ENCODE assay signal across 1 cellular context in genomic region chr12:132622437-132623071, GRCh38.
A peak's percentile ranks its signal among the peaks of the same experiment; 100 is the strongest.
TF ChIP-seq lines count a peak whose summit lies in the region.

No MANE protein-coding gene starts in this region.

TF ChIP-seq in K562, 482 proteins besides CTCF, POLR2A, EP300 and RAD21 (continued from another document and continues in another):
- TF ChIP-seq ZNF280B (CRISPR knock-in tag; IDR thresholded peaks at IDR 0.05) = no peak
- no peak for TF ChIP-seq HNRNPUL1 (IDR thresholded peaks at IDR 0.05; ENCODE audit: low read length)
- no peak for TF ChIP-seq HNRNPH1 (optimal IDR thresholded peaks at IDR 0.05; ENCODE audit: low read depth, low read length)
- TF ChIP-seq ZNF124 (CRISPR knock-in tag; IDR thresholded peaks at IDR 0.05) = no peak
- TF ChIP-seq MAX (CRISPR knock-in tag; IDR thresholded peaks at IDR 0.05) = peak; percentile 75
- TF ChIP-seq MYC (IDR thresholded peaks at IDR 0.05; ENCODE audit: low read depth, low read length) = no peak
- TF ChIP-seq MYC (CRISPR knock-in tag; IDR thresholded peaks at IDR 0.05; ENCODE audit: borderline replicate concordance, low read depth) = peak; percentile 22; the same call in 1 of the 2 replicates
- TF ChIP-seq HNRNPK (IDR thresholded peaks at IDR 0.05; ENCODE audit: low read depth, low read length, poor library complexity, severe bottlenecking) = no peak
- no peak for TF ChIP-seq BDP1 (IDR thresholded peaks at IDR 0.05; ENCODE audit: insufficient read depth, insufficient read length)
- peak; percentile 55 for TF ChIP-seq PKNOX1 (IDR thresholded peaks at IDR 0.05)
- TF ChIP-seq MBD1 (CRISPR knock-in tag; IDR thresholded peaks at IDR 0.05) = no peak
- TF ChIP-seq DLX4 (CRISPR knock-in tag; IDR thresholded peaks at IDR 0.05) = no peak
- TF ChIP-seq CREB3 (tag; conservative IDR thresholded peaks at IDR 0.05; ENCODE audit: low read depth) = no peak
- TF ChIP-seq ARID1B (IDR thresholded peaks at IDR 0.05) = 0 out of 2 replicates have a peak, but pooled peaks have one; percentile 8
- TF ChIP-seq GTF3C2 (IDR thresholded peaks at IDR 0.05; ENCODE audit: borderline replicate concordance, extremely low read depth, insufficient read length) = no peak
- TF ChIP-seq ZNF740 (CRISPR knock-in tag; IDR thresholded peaks at IDR 0.05) = no peak
- TF ChIP-seq ZNF740 (tag; IDR thresholded peaks at IDR 0.05) = no peak
- no peak for TF ChIP-seq E4F1 (CRISPR knock-in tag; IDR thresholded peaks at IDR 0.05; ENCODE audit: borderline replicate concordance)
- peak; percentile 74 for TF ChIP-seq NFE2 (IDR thresholded peaks at IDR 0.05; ENCODE audit: low read depth)
- no peak for TF ChIP-seq CREB3L1 (IDR thresholded peaks at IDR 0.05; ENCODE audit: borderline replicate concordance, low read depth)
- TF ChIP-seq ZNF436 (CRISPR knock-in tag; IDR thresholded peaks at IDR 0.05) = no peak
- TF ChIP-seq THAP12 (CRISPR knock-in tag; IDR thresholded peaks at IDR 0.05) = no peak
- peak; percentile 40; the same call in 1 of the 2 replicates for TF ChIP-seq MAFK (IDR thresholded peaks at IDR 0.05; ENCODE audit: low read length)
- TF ChIP-seq POLR2AphosphoS5 (IDR thresholded peaks at IDR 0.05; ENCODE audit: control insufficient read depth, insufficient read depth, low read depth, low read length) = peak; percentile 11; the same call in 1 of the 2 replicates
- TF ChIP-seq XRCC3 (IDR thresholded peaks at IDR 0.05) = no peak
- no peak for TF ChIP-seq EWSR1 (IDR thresholded peaks at IDR 0.05; ENCODE audit: borderline replicate concordance, low read depth, partially characterized antibody)
- TF ChIP-seq NR2C2 (CRISPR knock-in tag; IDR thresholded peaks at IDR 0.05) = no peak
- peak; percentile 49 for TF ChIP-seq NR2C2 (tag; IDR thresholded peaks at IDR 0.05)
- TF ChIP-seq NR2C1 (IDR thresholded peaks at IDR 0.05) = no peak; the same call in 1 of the 2 replicates
- no peak for TF ChIP-seq NR2C1 (tag; IDR thresholded peaks at IDR 0.05)
- no peak for TF ChIP-seq ZNF175 (CRISPR knock-in tag; IDR thresholded peaks at IDR 0.05; ENCODE audit: low read depth)
- TF ChIP-seq TFAP4 (CRISPR knock-in tag; IDR thresholded peaks at IDR 0.05; ENCODE audit: borderline replicate concordance) = 0 out of 2 replicates have a peak, but pooled peaks have one; percentile 18
- TF ChIP-seq SUPT5H (IDR thresholded peaks at IDR 0.05) = peak; percentile 16; the same call in 1 of the 2 replicates
- TF ChIP-seq ZNF707 (CRISPR knock-in tag; conservative IDR thresholded peaks at IDR 0.05) = no peak
- TF ChIP-seq MEIS2 (IDR thresholded peaks at IDR 0.05; ENCODE audit: partially characterized antibody) = peak; percentile 18
- no peak for TF ChIP-seq CSDE1 (IDR thresholded peaks at IDR 0.05)
- peak; percentile 31; the same call in 1 of the 2 replicates for TF ChIP-seq L3MBTL2 (IDR thresholded peaks at IDR 0.05)
- no peak for TF ChIP-seq SRF (CRISPR knock-in tag; IDR thresholded peaks at IDR 0.05)
- peak; percentile 27; the same call in 1 of the 2 replicates for TF ChIP-seq MAFG (tag; conservative IDR thresholded peaks at IDR 0.05)
- TF ChIP-seq SRSF7 (optimal IDR thresholded peaks at IDR 0.05; ENCODE audit: low read depth, low read length) = no peak
- TF ChIP-seq ATF3 (IDR thresholded peaks at IDR 0.05) = peak; percentile 43
- no peak for TF ChIP-seq ATF3 (CRISPR knock-in tag; conservative IDR thresholded peaks at IDR 0.05)
- peak; percentile 11; the same call in 1 of the 2 replicates for TF ChIP-seq CTBP1 (IDR thresholded peaks at IDR 0.05; ENCODE audit: borderline replicate concordance)
